ENCODE assay signal across 20 cellular contexts in the genomic region with DNA sequence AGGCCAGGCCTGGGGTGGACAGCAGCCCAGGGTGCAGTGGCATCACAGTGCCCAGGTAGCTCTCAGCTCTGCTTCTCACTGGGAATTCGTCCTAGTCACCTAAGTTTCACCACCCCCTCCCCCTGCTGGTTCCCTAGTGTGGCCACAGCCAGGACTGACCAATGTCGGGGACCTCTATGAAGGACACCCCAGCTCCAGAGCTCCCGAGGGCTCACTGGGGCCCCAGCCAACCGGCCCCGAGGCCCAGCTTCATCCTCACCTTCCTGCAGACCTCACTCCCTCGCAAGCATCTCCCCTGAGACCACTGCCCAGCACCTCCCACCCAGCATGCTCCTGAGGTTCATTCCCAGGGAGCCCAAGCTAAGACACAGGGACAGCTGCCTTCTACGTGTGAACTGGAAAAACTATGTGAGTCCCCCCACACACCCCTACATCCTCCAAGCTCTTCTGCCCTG. TPM values are rescaled to one million over a fixed set of nuclear protein-coding genes. Genes with fewer than 3 reads are reported as not detected.
A peak's percentile ranks its signal among the peaks of the same experiment; 100 is the strongest.
DNase-seq lines count a peak whose midpoint lies in the region; ATAC-seq and TF ChIP-seq lines count a peak whose summit lies in the region.
"Had no signal": no experiment of that assay in that cellular context is flagged by ENCODE, and none has a peak within 500 bp of the region (broad histone marks: within the 10 kb centered on the region; RNA-seq: fewer than 3 reads in every experiment).

No MANE protein-coding gene starts in this region.

- H4K20me1 ChIP-seq in neural progenitor cell (ENCODE audit: low read depth), result no peaks in the 10 kb centered on the region

- CTCF ChIA-PET in GM10248 (lab: Yijun Ruan, JAX), result interaction anchor here (1.0 to 4.0 kb wide), 3 partner anchors 15 to 209 kb away, joined by 3 to 35 read pairs (median 3); no protein-coding TSS in a partner anchor

- H3K4me1 Mint-ChIP-seq in natural killer cell treated with Interleukin-12 subunit alpha and Interleukin-12 subunit beta and Interleukin-15 and Interleukin-18, amount 100 ng/mL, for 72 hours (ENCODE audit: low read depth in 2 of 2), result peaks cover 2 to 4% of the 10 kb centered on the region in 2 donors
- H3K4me1 Mint-ChIP-seq in natural killer cell, result peaks cover 0 to 6% of the 10 kb centered on the region in 2 donors
- H3K4me1 Mint-ChIP-seq in neural progenitor cell, result no peaks in the 10 kb centered on the region
- peaks cover 7% of the 10 kb centered on the region for H3K4me1 Mint-ChIP-seq in activated T-cell treated with anti-CD3 and anti-CD28 coated beads, Interleukin-2, amount 50 U/mL, for 4 hours (ENCODE audit: low read depth)

- H3K9ac ChIP-seq in neural progenitor cell, result no peak overlapping the region

- H3K9me3 ChIP-seq in neural progenitor cell (ENCODE audit: low read depth), result no peaks in the 10 kb centered on the region
- H3K9me3 ChIP-seq: A549 had no signal

- no peaks in the 10 kb centered on the region for H3K9me3 Mint-ChIP-seq in natural killer cell treated with Interleukin-12 subunit alpha and Interleukin-12 subunit beta and Interleukin-15 and Interleukin-18, amount 100 ng/mL, for 72 hours
- H3K9me3 Mint-ChIP-seq in natural killer cell, result no peaks in the 10 kb centered on the region
- H3K9me3 Mint-ChIP-seq in neural progenitor cell, result peaks cover 2% of the 10 kb centered on the region
- H3K9me3 Mint-ChIP-seq in activated T-cell treated with anti-CD3 and anti-CD28 coated beads, Interleukin-2, amount 50 U/mL, for 4 hours, result no peaks in the 10 kb centered on the region
- H3K9me3 Mint-ChIP-seq: H9 had no signal

- intact Hi-C loops in natural killer cell (cut with micrococcal nuclease), result no loop called here

- no peak overlapping the region for H3K4me3 ChIP-seq in neural progenitor cell
- H3K4me3 ChIP-seq: A549 had no signal

- no peaks in the 10 kb centered on the region for H3F3A ChIP-seq in neural progenitor cell (ENCODE audit: low read depth)

- H3K36me3 ChIP-seq in neural progenitor cell, result no peaks in the 10 kb centered on the region

- POLR2A ChIA-PET in GM10248 (lab: Yijun Ruan, JAX), result no interaction called here

- H3K27ac Mint-ChIP-seq in natural killer cell treated with Interleukin-12 subunit alpha and Interleukin-12 subunit beta and Interleukin-15 and Interleukin-18, amount 100 ng/mL, for 72 hours, result no peak overlapping the region
- H3K27ac Mint-ChIP-seq in natural killer cell, result no peak overlapping the region
- H3K27ac Mint-ChIP-seq in neural progenitor cell, result no peak overlapping the region

- H3K4me1 ChIP-seq in neural progenitor cell, result no peaks in the 10 kb centered on the region

- no peaks in the 10 kb centered on the region for H3K36me3 Mint-ChIP-seq in natural killer cell treated with Interleukin-12 subunit alpha and Interleukin-12 subunit beta and Interleukin-15 and Interleukin-18, amount 100 ng/mL, for 72 hours
- H3K36me3 Mint-ChIP-seq in natural killer cell (no peaks in the 10 kb centered on the region), neural progenitor cell (no peaks in the 10 kb centered on the region)
- no peaks in the 10 kb centered on the region for H3K36me3 Mint-ChIP-seq in activated T-cell treated with anti-CD3 and anti-CD28 coated beads, Interleukin-2, amount 50 U/mL, for 4 hours (ENCODE audit: insufficient read depth)
- H3K36me3 Mint-ChIP-seq: CD4-positive, alpha-beta memory T cell had no signal

- TF ChIP-seq CTCF in natural killer cell (IDR thresholded peaks at IDR 0.05) (no peak), neural progenitor cell (IDR thresholded peaks at IDR 0.05) (no peak), GM10248 (IDR thresholded peaks at IDR 0.05; ENCODE audit: control extremely low read depth, extremely low read depth, low read depth, missing control alignments) (no peak)

- H2AFZ ChIP-seq in neural progenitor cell (replicated peaks), result no peak overlapping the region

- H3K79me2 ChIP-seq in neural progenitor cell (ENCODE audit: low read depth), result no peaks in the 10 kb centered on the region

- ATAC-seq in natural killer cell treated with Interleukin-12 subunit alpha and Interleukin-12 subunit beta and Interleukin-15 and Interleukin-18, amount 100 ng/mL, for 72 hours, result peak in 1 of 2 donors; percentile 19
- ATAC-seq in natural killer cell, result no peak
- no peak for ATAC-seq in activated T-cell treated with anti-CD3 and anti-CD28 coated beads, Interleukin-2, amount 50 U/mL, for 4 hours
- ATAC-seq: A549 had no signal

- peak; percentile 35 for DNase-seq in natural killer cell treated with Interleukin-12 subunit alpha and Interleukin-12 subunit beta and Interleukin-15 and Interleukin-18, amount 100 ng/mL, for 72 hours (ENCODE audit: low spot score)
- no peak for DNase-seq in natural killer cell
- DNase-seq in neural progenitor cell (ENCODE audit: low spot score), result no peak
- no peak for DNase-seq in NCI-H69 (lab: John Stamatoyannopoulos, UW)
- DNase-seq in activated T-cell treated with anti-CD3 and anti-CD28 coated beads, Interleukin-2, amount 50 U/mL, for 4 hours, result no peak
- no peak for DNase-seq in GM10248 (ENCODE audit: extremely low spot score)
- DNase-seq: AML-193; CD4-positive, alpha-beta memory T cell; DMS153; DMS79; GDM1; GOT3; H9 had no signal

- H3K27me3 Mint-ChIP-seq in natural killer cell treated with Interleukin-12 subunit alpha and Interleukin-12 subunit beta and Interleukin-15 and Interleukin-18, amount 100 ng/mL, for 72 hours, result peaks cover 0 to 10% of the 10 kb centered on the region in 2 donors
- peaks cover 7 to 11% of the 10 kb centered on the region in 2 donors for H3K27me3 Mint-ChIP-seq in natural killer cell (ENCODE audit: low read depth in 2 of 2)
- peaks cover 7% of the 10 kb centered on the region for H3K27me3 Mint-ChIP-seq in neural progenitor cell (ENCODE audit: insufficient read depth, low read depth)
- H3K27me3 Mint-ChIP-seq in activated T-cell treated with anti-CD3 and anti-CD28 coated beads, Interleukin-2, amount 50 U/mL, for 4 hours (ENCODE audit: low read depth), result peaks cover 8% of the 10 kb centered on the region

- H3K4me2 ChIP-seq in neural progenitor cell, result no peak overlapping the region
- H3K4me2 ChIP-seq: A549 had no signal

- H3K4me3 Mint-ChIP-seq in natural killer cell treated with Interleukin-12 subunit alpha and Interleukin-12 subunit beta and Interleukin-15 and Interleukin-18, amount 100 ng/mL, for 72 hours, result no peak overlapping the region
- H3K4me3 Mint-ChIP-seq in natural killer cell, result no peak overlapping the region
- peak overlapping the region; percentile 27 for H3K4me3 Mint-ChIP-seq in neural progenitor cell
- no peak overlapping the region for H3K4me3 Mint-ChIP-seq in activated T-cell treated with anti-CD3 and anti-CD28 coated beads, Interleukin-2, amount 50 U/mL, for 4 hours
- H3K4me3 Mint-ChIP-seq: CD4-positive, alpha-beta memory T cell; H9 had no signal

- no peaks in the 10 kb centered on the region for H3K27me3 ChIP-seq in neural progenitor cell

- H3K27ac ChIP-seq in cingulate gyrus (ENCODE audit: low read depth, low read length) (peak overlapping the region; percentile 72), neural progenitor cell (no peak overlapping the region), temporal lobe (ENCODE audit: low read depth, low read length) (peak overlapping the region; percentile 60)
- H3K27ac ChIP-seq: 22Rv1, A549, C4-2B had no signal

RNA-seq across cellular contexts. Expression of a gene that starts 4.9 kb away (rescaled TPM):
- total RNA-seq in natural killer cell treated with Interleukin-12 subunit alpha and Interleukin-12 subunit beta and Interleukin-15 and Interleukin-18, amount 100 ng/mL, for 72 hours, result not detected
- not detected for total RNA-seq in natural killer cell
- total RNA-seq in neural progenitor cell (ENCODE audit: low replicate concordance), result not detected in 2 replicates
- 0.25 TPM for total RNA-seq in temporal lobe
- not detected for total RNA-seq in activated T-cell treated with anti-CD3 and anti-CD28 coated beads, Interleukin-2, amount 50 U/mL, for 4 hours
- total RNA-seq: CD4-positive, alpha-beta memory T cell; Daoy; H9; HT-29 had no signal

RNA-seq across cellular contexts. Expression of a gene that starts 44.8 kb away (rescaled TPM):
- under 1 TPM; 0.14 to 0.17 TPM for total RNA-seq in natural killer cell treated with Interleukin-12 subunit alpha and Interleukin-12 subunit beta and Interleukin-15 and Interleukin-18, amount 100 ng/mL, for 72 hours
- total RNA-seq in natural killer cell, result 1 to 10 TPM in 1 of 3 donors, under 1 TPM in 2; 0.14 to 1.3 (median 0.58) TPM
- 1.4 and 2.4 TPM in 2 replicates for total RNA-seq in neural progenitor cell (ENCODE audit: low replicate concordance)
- total RNA-seq in temporal lobe, result 154 TPM
- total RNA-seq in activated T-cell treated with anti-CD3 and anti-CD28 coated beads, Interleukin-2, amount 50 U/mL, for 4 hours, result 1 to 10 TPM; 1.3 to 1.8 (median 1.8) TPM

Comparison
In these comparisons a context has a peak if more than half of its experiments do, and no peak if none do; other contexts are left out.
1. RNA of a gene that starts 44.8 kb away (total RNA-seq): 154 TPM in temporal lobe (single experiment); 1.4 to 2.4 TPM in neural progenitor cell, 1.3 to 1.8 TPM in activated T-cell treated with anti-CD3 and anti-CD28 coated beads, Interleukin-2, amount 50 U/mL, for 4 hours, 0.14 to 1.3 TPM in natural killer cell and 0.14 to 0.17 TPM in natural killer cell treated with Interleukin-12 subunit alpha and Interleukin-12 subunit beta and Interleukin-15 and Interleukin-18, amount 100 ng/mL, for 72 hours; every median in the first group is over 10 times any median in the second.